1 cellular context compared by ENCODE assay signal in the genomic region with DNA sequence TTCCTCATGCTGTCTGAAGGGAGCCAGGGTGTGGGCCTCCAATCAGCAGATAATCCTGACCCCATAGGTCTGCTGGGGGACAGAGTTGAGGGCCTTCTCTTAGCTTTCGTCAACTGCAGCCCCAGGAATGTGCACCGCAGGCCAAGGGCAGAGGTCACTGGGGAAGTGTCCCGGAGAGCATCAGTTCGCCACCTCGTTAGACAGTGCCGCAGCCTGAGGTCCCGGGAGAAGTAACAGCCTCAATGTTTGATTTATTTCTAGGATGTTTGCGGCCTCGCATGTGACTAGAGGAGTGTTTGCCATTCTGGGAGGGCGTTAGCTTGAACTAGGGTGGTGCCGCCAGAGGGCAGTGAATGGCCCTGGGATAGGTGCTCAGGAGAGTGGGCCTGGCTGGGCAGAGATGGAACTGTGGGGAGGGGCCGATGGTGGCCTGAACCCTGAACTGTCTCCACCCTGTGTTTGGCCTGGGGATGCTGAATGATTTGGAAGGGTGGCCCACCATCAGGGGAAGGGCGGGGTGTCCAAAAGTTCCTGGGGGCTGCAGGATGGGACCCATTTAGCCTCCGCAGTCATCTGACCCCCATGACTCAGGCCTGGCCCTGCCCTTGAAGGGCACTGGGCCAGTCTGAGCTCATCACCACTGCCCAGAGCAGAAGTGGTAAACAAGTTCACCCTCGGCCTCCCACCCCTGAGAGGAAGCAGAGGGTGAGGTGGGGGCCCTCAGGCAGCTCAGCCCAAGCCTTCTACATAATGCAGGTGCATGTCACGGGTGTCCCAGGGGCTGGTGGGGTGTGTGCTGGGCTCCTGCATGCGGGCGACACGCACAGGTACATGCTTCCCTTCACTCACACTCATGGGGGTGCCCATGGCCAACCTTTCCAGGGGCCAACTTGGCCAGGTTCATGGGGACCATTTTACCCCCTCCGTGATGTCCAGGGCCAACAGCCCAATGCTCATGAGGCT.
TF ChIP-seq lines count a peak whose summit lies in the region.

No MANE protein-coding gene starts in this region.

TF ChIP-seq in HepG2, 621 proteins besides CTCF, POLR2A, EP300 and RAD21 (continued from another document):
- no peak for TF ChIP-seq LCORL (IDR thresholded peaks at IDR 0.05)
- peak; percentile 69; the same call in 1 of the 2 replicates for TF ChIP-seq LCORL (CRISPR knock-in tag; IDR thresholded peaks at IDR 0.05)
- no peak for TF ChIP-seq SOX6 (IDR thresholded peaks at IDR 0.05)
- 0 out of 2 replicates have a peak, but pooled peaks have one; percentile 19 for TF ChIP-seq SOX6 (CRISPR knock-in tag; IDR thresholded peaks at IDR 0.05)
- peak; percentile 48; the same call in 1 of the 2 replicates for TF ChIP-seq BHLHE40 (IDR thresholded peaks at IDR 0.05; ENCODE audit: low read length)
- 0 out of 2 replicates have a peak, but pooled peaks have one; percentile 14 for TF ChIP-seq MAX (IDR thresholded peaks at IDR 0.05)
- TF ChIP-seq TEAD3 (CRISPR knock-in tag; optimal IDR thresholded peaks at IDR 0.05; ENCODE audit: borderline replicate concordance): peak; percentile 49
- no peak for TF ChIP-seq KMT2B (CRISPR knock-in tag; IDR thresholded peaks at IDR 0.05)
- TF ChIP-seq TOPORS (CRISPR knock-in tag; IDR thresholded peaks at IDR 0.05): no peak
- 0 out of 2 replicates have a peak, but pooled peaks have one; percentile 33 for TF ChIP-seq KDM2A (CRISPR knock-in tag; IDR thresholded peaks at IDR 0.05; ENCODE audit: borderline replicate concordance, low read depth)
- peak; percentile 47 for TF ChIP-seq MED8 (CRISPR knock-in tag; IDR thresholded peaks at IDR 0.05; ENCODE audit: insufficient replicate concordance)
- no peak for TF ChIP-seq ZSCAN9 (CRISPR knock-in tag; IDR thresholded peaks at IDR 0.05; ENCODE audit: borderline replicate concordance)
- 0 out of 2 replicates have a peak, but pooled peaks have one; percentile 21 for TF ChIP-seq ATAD3A (CRISPR knock-in tag; IDR thresholded peaks at IDR 0.05)
- TF ChIP-seq STAG1 (CRISPR knock-in tag; IDR thresholded peaks at IDR 0.05): peak; percentile 63
- TF ChIP-seq ZNF274 (CRISPR knock-in tag; IDR thresholded peaks at IDR 0.05): 0 out of 2 replicates have a peak, but pooled peaks have one; percentile 27
- no peak for TF ChIP-seq ATF7 (IDR thresholded peaks at IDR 0.05)
- TF ChIP-seq ATF7 (CRISPR knock-in tag; IDR thresholded peaks at IDR 0.05): no peak
- TF ChIP-seq, protein P1, sequence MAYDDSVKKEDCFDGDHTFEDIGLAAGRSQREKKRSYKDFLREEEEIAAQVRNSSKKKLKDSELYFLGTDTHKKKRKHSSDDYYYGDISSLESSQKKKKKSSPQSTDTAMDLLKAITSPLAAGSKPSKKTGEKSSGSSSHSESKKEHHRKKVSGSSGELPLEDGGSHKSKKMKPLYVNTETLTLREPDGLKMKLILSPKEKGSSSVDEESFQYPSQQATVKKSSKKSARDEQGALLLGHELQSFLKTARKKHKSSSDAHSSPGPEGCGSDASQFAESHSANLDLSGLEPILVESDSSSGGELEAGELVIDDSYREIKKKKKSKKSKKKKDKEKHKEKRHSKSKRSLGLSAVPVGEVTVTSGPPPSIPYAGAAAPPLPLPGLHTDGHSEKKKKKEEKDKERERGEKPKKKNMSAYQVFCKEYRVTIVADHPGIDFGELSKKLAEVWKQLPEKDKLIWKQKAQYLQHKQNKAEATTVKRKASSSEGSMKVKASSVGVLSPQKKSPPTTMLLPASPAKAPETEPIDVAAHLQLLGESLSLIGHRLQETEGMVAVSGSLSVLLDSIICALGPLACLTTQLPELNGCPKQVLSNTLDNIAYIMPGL (CRISPR knock-in tag; IDR thresholded peaks at IDR 0.05; ENCODE audit: borderline replicate concordance in 1 of 2, low read depth in 1 of 2): peak in 1 of 2 experiments; percentile 33; a peak in 2 of 4 replicates
- 0 out of 2 replicates have a peak, but pooled peaks have one; percentile 12 for TF ChIP-seq NR2F2 (IDR thresholded peaks at IDR 0.05; ENCODE audit: borderline replicate concordance, low read depth)
- peak; percentile 26; the same call in 1 of the 2 replicates for TF ChIP-seq SMC3 (IDR thresholded peaks at IDR 0.05; ENCODE audit: low read length)
- 0 out of 4 replicates have a peak, but pooled peaks of 1 of the 2 experiments have one; percentile 15 for TF ChIP-seq NR2F1 (CRISPR knock-in tag; IDR thresholded peaks at IDR 0.05)
- TF ChIP-seq ZFX (CRISPR knock-in tag; IDR thresholded peaks at IDR 0.05; ENCODE audit: low read depth): peak; percentile 55; the same call in 1 of the 2 replicates
- no peak for TF ChIP-seq ZFP36 (IDR thresholded peaks at IDR 0.05; ENCODE audit: borderline replicate concordance, low read depth, low read length, partially characterized antibody)
- no peak for TF ChIP-seq MAZ (IDR thresholded peaks at IDR 0.05; ENCODE audit: borderline replicate concordance, low read depth, low read length)
- TF ChIP-seq MAZ (CRISPR knock-in tag; IDR thresholded peaks at IDR 0.05; ENCODE audit: low read depth): 0 out of 2 replicates have a peak, but pooled peaks have one; percentile 1
- no peak for TF ChIP-seq RBAK (CRISPR knock-in tag; IDR thresholded peaks at IDR 0.05)
- TF ChIP-seq UBTF (CRISPR knock-in tag; IDR thresholded peaks at IDR 0.05): 0 out of 2 replicates have a peak, but pooled peaks have one; percentile 9
- no peak for TF ChIP-seq ZNF850 (CRISPR knock-in tag; conservative IDR thresholded peaks at IDR 0.05)
- peak; percentile 10 for TF ChIP-seq ZNF280B (CRISPR knock-in tag; IDR thresholded peaks at IDR 0.05; ENCODE audit: borderline replicate concordance)
- TF ChIP-seq ZNF224 (CRISPR knock-in tag; IDR thresholded peaks at IDR 0.05): 0 out of 2 replicates have a peak, but pooled peaks have one; percentile 35
- TF ChIP-seq XRCC5 (optimal IDR thresholded peaks at IDR 0.05; ENCODE audit: low read length): peak; percentile 40
- no peak; the same call in 1 of the 2 replicates for TF ChIP-seq NR2F6 (IDR thresholded peaks at IDR 0.05)
- TF ChIP-seq NR2F6 (CRISPR knock-in tag; IDR thresholded peaks at IDR 0.05): peak; percentile 11; the same call in 1 of the 2 replicates
- TF ChIP-seq ZNF687 (CRISPR knock-in tag; IDR thresholded peaks at IDR 0.05): peak; percentile 49; the same call in 1 of the 2 replicates
- no peak for TF ChIP-seq ELF3 (CRISPR knock-in tag; IDR thresholded peaks at IDR 0.05)
- no peak for TF ChIP-seq HES4 (CRISPR knock-in tag; IDR thresholded peaks at IDR 0.05; ENCODE audit: borderline replicate concordance)
- peak; percentile 66; the same call in 1 of the 2 replicates for TF ChIP-seq ZNF598 (CRISPR knock-in tag; IDR thresholded peaks at IDR 0.05; ENCODE audit: borderline replicate concordance)
- TF ChIP-seq HNF4A (CRISPR knock-in tag; IDR thresholded peaks at IDR 0.05): 0 out of 2 replicates have a peak, but pooled peaks have one; percentile 4
- 0 out of 2 replicates have a peak, but pooled peaks have one; percentile 19 for TF ChIP-seq SRY (CRISPR knock-in tag; IDR thresholded peaks at IDR 0.05)
- TF ChIP-seq ZNF24 (IDR thresholded peaks at IDR 0.05): no peak
- TF ChIP-seq KDM5B (CRISPR knock-in tag; IDR thresholded peaks at IDR 0.05; ENCODE audit: borderline replicate concordance): peak; percentile 34; the same call in 1 of the 2 replicates
- TF ChIP-seq NRL (CRISPR knock-in tag; IDR thresholded peaks at IDR 0.05; ENCODE audit: borderline replicate concordance): peak; percentile 5; the same call in 1 of the 2 replicates
- TF ChIP-seq SOX13 (IDR thresholded peaks at IDR 0.05): no peak
- no peak for TF ChIP-seq SOX13 (CRISPR knock-in tag; conservative IDR thresholded peaks at IDR 0.05 in 1 of 2, IDR thresholded peaks at IDR 0.05 in 1 of 2)
- TF ChIP-seq, protein P2, sequence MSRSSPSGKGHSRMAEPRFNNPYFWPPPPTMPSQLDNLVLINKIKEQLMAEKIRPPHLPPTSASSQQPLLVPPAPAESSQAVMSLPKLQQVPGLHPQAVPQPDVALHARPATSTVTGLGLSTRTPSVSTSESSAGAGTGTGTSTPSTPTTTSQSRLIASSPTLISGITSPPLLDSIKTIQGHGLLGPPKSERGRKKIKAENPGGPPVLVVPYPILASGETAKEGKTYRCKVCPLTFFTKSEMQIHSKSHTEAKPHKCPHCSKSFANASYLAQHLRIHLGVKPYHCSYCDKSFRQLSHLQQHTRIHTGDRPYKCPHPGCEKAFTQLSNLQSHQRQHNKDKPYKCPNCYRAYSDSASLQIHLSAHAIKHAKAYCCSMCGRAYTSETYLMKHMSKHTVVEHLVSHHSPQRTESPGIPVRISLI (CRISPR knock-in tag; IDR thresholded peaks at IDR 0.05; ENCODE audit: borderline replicate concordance): no peak
- TF ChIP-seq HNRNPLL (IDR thresholded peaks at IDR 0.05; ENCODE audit: low read depth, low read length, poor library complexity, severe bottlenecking): peak; percentile 36
